Comparison of ENCODE assay signal across 1 cellular context in the genomic region with DNA sequence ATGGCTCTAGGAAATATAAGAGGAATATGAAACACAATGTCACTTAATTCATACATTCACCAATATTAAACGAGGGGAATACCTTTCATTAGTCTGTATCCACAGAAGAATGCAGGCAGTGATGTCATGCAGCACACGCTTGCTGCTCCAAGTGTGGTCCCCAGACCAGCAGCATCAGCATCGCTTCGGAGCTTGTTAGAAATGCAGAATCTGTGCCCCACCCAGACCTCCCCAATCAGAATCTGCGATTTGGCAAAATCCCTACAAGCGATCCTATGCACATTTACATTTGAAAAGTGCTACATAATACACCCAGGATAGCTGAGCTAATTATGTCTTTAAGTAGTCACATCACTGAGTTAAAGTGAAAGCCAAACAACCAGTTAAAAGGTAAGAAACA.
TF ChIP-seq lines count a peak whose summit lies in the region.

No MANE protein-coding gene starts in this region.

TF ChIP-seq in GM23338, 12 proteins besides CTCF, POLR2A, EP300 and RAD21 (continued from another document):
- TF ChIP-seq, protein P1, sequence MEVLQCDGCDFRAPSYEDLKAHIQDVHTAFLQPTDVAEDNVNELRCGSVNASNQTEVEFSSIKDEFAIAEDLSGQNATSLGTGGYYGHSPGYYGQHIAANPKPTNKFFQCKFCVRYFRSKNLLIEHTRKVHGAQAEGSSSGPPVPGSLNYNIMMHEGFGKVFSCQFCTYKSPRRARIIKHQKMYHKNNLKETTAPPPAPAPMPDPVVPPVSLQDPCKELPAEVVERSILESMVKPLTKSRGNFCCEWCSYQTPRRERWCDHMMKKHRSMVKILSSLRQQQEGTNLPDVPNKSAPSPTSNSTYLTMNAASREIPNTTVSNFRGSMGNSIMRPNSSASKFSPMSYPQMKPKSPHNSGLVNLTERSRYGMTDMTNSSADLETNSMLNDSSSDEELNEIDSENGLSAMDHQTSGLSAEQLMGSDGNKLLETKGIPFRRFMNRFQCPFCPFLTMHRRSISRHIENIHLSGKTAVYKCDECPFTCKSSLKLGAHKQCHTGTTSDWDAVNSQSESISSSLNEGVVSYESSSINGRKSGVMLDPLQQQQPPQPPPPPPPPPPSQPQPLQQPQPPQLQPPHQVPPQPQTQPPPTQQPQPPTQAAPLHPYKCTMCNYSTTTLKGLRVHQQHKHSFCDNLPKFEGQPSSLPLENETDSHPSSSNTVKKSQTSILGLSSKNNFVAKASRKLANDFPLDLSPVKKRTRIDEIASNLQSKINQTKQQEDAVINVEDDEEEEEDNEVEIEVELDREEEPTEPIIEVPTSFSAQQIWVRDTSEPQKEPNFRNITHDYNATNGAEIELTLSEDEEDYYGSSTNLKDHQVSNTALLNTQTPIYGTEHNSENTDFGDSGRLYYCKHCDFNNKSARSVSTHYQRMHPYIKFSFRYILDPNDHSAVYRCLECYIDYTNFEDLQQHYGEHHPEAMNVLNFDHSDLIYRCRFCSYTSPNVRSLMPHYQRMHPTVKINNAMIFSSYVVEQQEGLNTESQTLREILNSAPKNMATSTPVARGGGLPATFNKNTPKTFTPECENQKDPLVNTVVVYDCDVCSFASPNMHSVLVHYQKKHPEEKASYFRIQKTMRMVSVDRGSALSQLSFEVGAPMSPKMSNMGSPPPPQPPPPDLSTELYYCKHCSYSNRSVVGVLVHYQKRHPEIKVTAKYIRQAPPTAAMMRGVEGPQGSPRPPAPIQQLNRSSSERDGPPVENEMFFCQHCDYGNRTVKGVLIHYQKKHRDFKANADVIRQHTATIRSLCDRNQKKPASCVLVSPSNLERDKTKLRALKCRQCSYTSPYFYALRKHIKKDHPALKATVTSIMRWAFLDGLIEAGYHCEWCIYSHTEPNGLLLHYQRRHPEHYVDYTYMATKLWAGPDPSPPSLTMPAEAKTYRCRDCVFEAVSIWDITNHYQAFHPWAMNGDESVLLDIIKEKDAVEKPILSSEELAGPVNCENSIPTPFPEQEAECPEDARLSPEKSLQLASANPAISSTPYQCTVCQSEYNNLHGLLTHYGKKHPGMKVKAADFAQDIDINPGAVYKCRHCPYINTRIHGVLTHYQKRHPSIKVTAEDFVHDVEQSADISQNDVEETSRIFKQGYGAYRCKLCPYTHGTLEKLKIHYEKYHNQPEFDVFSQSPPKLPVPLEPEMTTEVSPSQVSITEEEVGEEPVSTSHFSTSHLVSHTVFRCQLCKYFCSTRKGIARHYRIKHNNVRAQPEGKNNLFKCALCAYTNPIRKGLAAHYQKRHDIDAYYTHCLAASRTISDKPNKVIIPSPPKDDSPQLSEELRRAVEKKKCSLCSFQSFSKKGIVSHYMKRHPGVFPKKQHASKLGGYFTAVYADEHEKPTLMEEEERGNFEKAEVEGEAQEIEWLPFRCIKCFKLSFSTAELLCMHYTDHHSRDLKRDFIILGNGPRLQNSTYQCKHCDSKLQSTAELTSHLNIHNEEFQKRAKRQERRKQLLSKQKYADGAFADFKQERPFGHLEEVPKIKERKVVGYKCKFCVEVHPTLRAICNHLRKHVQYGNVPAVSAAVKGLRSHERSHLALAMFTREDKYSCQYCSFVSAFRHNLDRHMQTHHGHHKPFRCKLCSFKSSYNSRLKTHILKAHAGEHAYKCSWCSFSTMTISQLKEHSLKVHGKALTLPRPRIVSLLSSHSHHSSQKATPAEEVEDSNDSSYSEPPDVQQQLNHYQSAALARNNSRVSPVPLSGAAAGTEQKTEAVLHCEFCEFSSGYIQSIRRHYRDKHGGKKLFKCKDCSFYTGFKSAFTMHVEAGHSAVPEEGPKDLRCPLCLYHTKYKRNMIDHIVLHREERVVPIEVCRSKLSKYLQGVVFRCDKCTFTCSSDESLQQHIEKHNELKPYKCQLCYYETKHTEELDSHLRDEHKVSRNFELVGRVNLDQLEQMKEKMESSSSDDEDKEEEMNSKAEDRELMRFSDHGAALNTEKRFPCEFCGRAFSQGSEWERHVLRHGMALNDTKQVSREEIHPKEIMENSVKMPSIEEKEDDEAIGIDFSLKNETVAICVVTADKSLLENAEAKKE (CRISPR knock-in tag; IDR thresholded peaks at IDR 0.05) = no peak
TF ChIP-seq in GM23338: peak in this region for 1.
